In genomic region chr9:124617477-124618141, GRCh38 we compare ENCODE assay signal across 8 cellular contexts.
A peak's percentile ranks its signal among the peaks of the same experiment; 100 is the strongest.
DNase-seq lines count a peak whose midpoint lies in the region; ATAC-seq and TF ChIP-seq lines count a peak whose summit lies in the region.

No MANE protein-coding gene starts in this region.

- no peak overlapping the region for H3K4me2 ChIP-seq in KMS-11

- no peaks in the 10 kb centered on the region for H4K20me1 ChIP-seq in KMS-11 (ENCODE audit: insufficient read depth)

- TF ChIP-seq POLR2A in ovary (IDR thresholded peaks at IDR 0.05) (no peak), transverse colon (IDR thresholded peaks at IDR 0.05) (no peak)

- TF ChIP-seq CTCF in GM10248 (IDR thresholded peaks at IDR 0.05; ENCODE audit: control extremely low read depth, extremely low read depth, low read depth, missing control alignments) = peak; percentile 90
- TF ChIP-seq CTCF in KMS-11 (conservative IDR thresholded peaks at IDR 0.05; ENCODE audit: low read depth, low read length) = peak; percentile 85
- peak; percentile 59 to 66 (median 59) for TF ChIP-seq CTCF in ovary (IDR thresholded peaks at IDR 0.05)
- TF ChIP-seq CTCF in transverse colon (IDR thresholded peaks at IDR 0.05) = peak; percentile 82 to 89 (median 87)

- DNase-seq in GM10248 (ENCODE audit: extremely low spot score) = peak; percentile 72
- peak; percentile 77 to 94 for DNase-seq in SJCRH30
- DNase-seq in activated gamma-delta T cell treated with anti-CD3 and anti-CD28 coated beads, Interleukin-2, amount 50 U/mL, for 16 hours (ENCODE audit: low read depth) = peak; percentile 43
- peak; percentile 73 for DNase-seq in germinal center (ENCODE audit: low spot score)
- peak; percentile 55 to 83 (median 73) for DNase-seq in ovary
- peak; percentile 83 for DNase-seq in transverse colon

- H3K9me3 ChIP-seq in SJCRH30 (replicated peaks) = no peaks in the 10 kb centered on the region
- H3K9me3 ChIP-seq in ovary = no peaks in the 10 kb centered on the region
- H3K9me3 ChIP-seq in transverse colon = no peaks in the 10 kb centered on the region

- POLR2A ChIA-PET in GM10248 (lab: Yijun Ruan, JAX) = no interaction called here

- in situ Hi-C loops in transverse colon (cut with MboI; ENCODE audit: low pct_ligation_motif_present in 1 of 4, low pct_unique_long_range_greater_than_20kb in 1 of 4, low sequenced_read_pairs in 3 of 4) = loop anchor here in 3 of 4 donors (5.0 to 10.0 kb wide), 2 partner anchors 87 to 95 kb away; no protein-coding TSS in a partner anchor

- no peak overlapping the region for H2AFZ ChIP-seq in KMS-11 (ENCODE audit: low read depth)

- TF ChIP-seq EP300 in ovary (IDR thresholded peaks at IDR 0.05) = no peak
- TF ChIP-seq EP300 in transverse colon (IDR thresholded peaks at IDR 0.05; ENCODE audit: low read depth) = no peak

- H3K4me1 ChIP-seq in KMS-11 (ENCODE audit: low read depth, poor library complexity, severe bottlenecking) = peaks cover 40% of the 10 kb centered on the region
- 0 out of 2 replicates have a peak, but pooled peaks cover 3% of the 10 kb centered on the region for H3K4me1 ChIP-seq in SJCRH30
- H3K4me1 ChIP-seq in ovary (ENCODE audit: insufficient read depth) = no peaks in the 10 kb centered on the region
- H3K4me1 ChIP-seq in transverse colon = peaks cover 0 to 7% (median 3%) of the 10 kb centered on the region in 4 donors

- H3K27me3 ChIP-seq in KMS-11 (ENCODE audit: insufficient read depth, low read depth) = no peaks in the 10 kb centered on the region
- H3K27me3 ChIP-seq in SJCRH30 = no peaks in the 10 kb centered on the region
- no peaks in the 10 kb centered on the region for H3K27me3 ChIP-seq in ovary
- no peaks in the 10 kb centered on the region for H3K27me3 ChIP-seq in transverse colon

- H3K36me3 ChIP-seq in KMS-11 (ENCODE audit: insufficient read depth) (no peaks in the 10 kb centered on the region), SJCRH30 (no peaks in the 10 kb centered on the region), ovary (no peaks in the 10 kb centered on the region), transverse colon (no peaks in the 10 kb centered on the region)

- H3K27ac ChIP-seq in KMS-11 (no peak overlapping the region), SJCRH30 (no peak overlapping the region), ovary (no peak overlapping the region), transverse colon (no peak overlapping the region)

- H3K4me3 ChIP-seq in KMS-11 (IDR thresholded peaks at IDR 0.05; ENCODE audit: insufficient read depth, low read depth, low read length) = no peak overlapping the region
- H3K4me3 ChIP-seq in SJCRH30 = no peak overlapping the region
- H3K4me3 ChIP-seq in ovary = no peak overlapping the region
- H3K4me3 ChIP-seq in transverse colon = no peak overlapping the region

- CTCF ChIA-PET in GM10248 (lab: Yijun Ruan, JAX) = interaction anchor here (0.6 to 8.7 kb wide), 59 partner anchors 12 to 674 kb away, joined by 3 to 163 read pairs (median 4); partner anchors contain the start of gene WDR38

- intact Hi-C loops in ovary (cut with DNase I) (loop anchor here in 3 of 4 donors (2.0 to 10.0 kb wide), 4 partner anchors 91 to 237 kb away; partner anchors contain the start of gene WDR38 (in 1 of the 3)), transverse colon (cut with DNase I; ENCODE audit: low total_unique reads) (loop anchor here (1.0 kb wide), 1 partner anchor 94 kb away; no protein-coding TSS in a partner anchor)

- no peaks in the 10 kb centered on the region for H3K79me2 ChIP-seq in KMS-11 (ENCODE audit: insufficient read depth, low read depth)

- 21 to 29% (median 24%) methylated on average over 3 of the region's 3 CpGs for WGBS in ovary, 3 donors
- WGBS in transverse colon (ENCODE audit: low coverage in 1 of 2), 2 donors = 15 to 31% methylated on average over 3 of the region's 3 CpGs

- no peak overlapping the region for H3K9ac ChIP-seq in KMS-11

- ATAC-seq in GM21825 (IDR thresholded peaks at IDR 0.05; ENCODE audit: unreplicated experiment) = no peak
